25 cellular contexts compared by ENCODE assay signal in genomic region chr7:106015586-106016218, GRCh38. TPM values are rescaled to one million over a fixed set of nuclear protein-coding genes. Genes with fewer than 3 reads are reported as not detected.
A peak's percentile ranks its signal among the peaks of the same experiment; 100 is the strongest.
DNase-seq lines count a peak whose midpoint lies in the region; ATAC-seq, FAIRE-seq and TF ChIP-seq lines count a peak whose summit lies in the region.
"Had no signal": no experiment of that assay in that cellular context is flagged by ENCODE, and none has a peak within 500 bp of the region (broad histone marks: within the 10 kb centered on the region; RNA-seq: fewer than 3 reads in every experiment).

No MANE protein-coding gene starts in this region.

- H3K4me3 ChIP-seq in H1 (ENCODE audit: extremely low read depth in 1 of 4, insufficient read depth in 2 of 4, low read depth in 3 of 4, low read length in 4 of 4) (no peak overlapping the region), neural progenitor cell (no peak overlapping the region)
- H3K4me3 ChIP-seq: BLaER1, lung, skin epidermis, upper lobe of right lung had no signal

- no peak overlapping the region for H3K4ac ChIP-seq in H1 (replicated peaks; ENCODE audit: insufficient read length, low read depth, low read length)

- H3K4me1 ChIP-seq in H1 (replicated peaks in 1 of 4; ENCODE audit: control insufficient read depth in 3 of 4, insufficient read depth in 4 of 4, low read length in 3 of 4): peaks cover 3 to 16% (median 8%) of the 10 kb centered on the region in 4 experiments; a peak in 5 of 7 replicates
- H3K4me1 ChIP-seq in neural progenitor cell: peaks cover 10% of the 10 kb centered on the region

- H3K27ac ChIP-seq in H1 (ENCODE audit: low read depth, low read length) (no peak overlapping the region), neural progenitor cell (no peak overlapping the region)
- H3K27ac ChIP-seq: BLaER1, skin epidermis, upper lobe of right lung had no signal

- H4K20me1 ChIP-seq in H1 (replicated peaks in 1 of 2; ENCODE audit: control insufficient read depth in 1 of 2, insufficient read depth in 2 of 2, low read length in 2 of 2): no peaks in the 10 kb centered on the region
- no peaks in the 10 kb centered on the region for H4K20me1 ChIP-seq in neural progenitor cell (ENCODE audit: low read depth)

- H3K4me3 Mint-ChIP-seq in neural progenitor cell: no peak overlapping the region
- H3K4me3 Mint-ChIP-seq: activated CD4-positive, alpha-beta memory T cell treated with anti-CD3 and anti-CD28 coated beads for 36 hours had no signal

- H2AFZ ChIP-seq in H1 (ENCODE audit: low read length) (0 out of 2 replicates have a peak overlapping the region, but pooled peaks have one; percentile 52), neural progenitor cell (replicated peaks) (peak overlapping the region; percentile 10)

- no peak overlapping the region for H4K8ac ChIP-seq in H1 (ENCODE audit: extremely low read depth, insufficient read depth, low read length)

- peaks cover 3% of the 10 kb centered on the region for H3K27me3 Mint-ChIP-seq in neural progenitor cell (ENCODE audit: insufficient read depth, low read depth)
- H3K27me3 Mint-ChIP-seq: activated CD4-positive, alpha-beta memory T cell treated with anti-CD3 and anti-CD28 coated beads for 36 hours had no signal

- no peak overlapping the region for H2BK120ac ChIP-seq in H1 (replicated peaks; ENCODE audit: low read depth, low read length)

- H4K5ac ChIP-seq in H1 (ENCODE audit: insufficient read length, low read depth, low read length): no peak overlapping the region

- no peak overlapping the region for H3K27ac Mint-ChIP-seq in neural progenitor cell
- H3K27ac Mint-ChIP-seq: activated CD4-positive, alpha-beta memory T cell treated with anti-CD3 and anti-CD28 coated beads for 36 hours had no signal

- FAIRE-seq in H1 (lab: Jason Lieb, UNC): no peak
- FAIRE-seq: GM19239 had no signal

- TF ChIP-seq RAD21 in H1 (IDR thresholded peaks at IDR 0.05 in 1 of 2, conservative IDR thresholded peaks at IDR 0.05 in 1 of 2; ENCODE audit: low read depth in 2 of 2, low read length in 2 of 2): no peak

- H2BK15ac ChIP-seq in H1 (ENCODE audit: low read length): no peak overlapping the region

- no peak overlapping the region for H2BK12ac ChIP-seq in H1 (ENCODE audit: low read depth, low read length)

- H3K9ac ChIP-seq in H1 (replicated peaks in 1 of 4; ENCODE audit: extremely low read depth in 1 of 4, low read depth in 3 of 4, low read length in 3 of 4) (no peak overlapping the region), neural progenitor cell (no peak overlapping the region)
- H3K9ac ChIP-seq: BLaER1 had no signal

- 80% methylated on average over 9 of the region's 9 CpGs; no CpG with 5 or more reads in 1 of the 2 experiments for WGBS in H1 (ENCODE audit: extremely low coverage in 1 of 2, insufficient coverage in 1 of 2, insufficient read length in 1 of 2, insufficient replicate concordance in 2 of 2, low coverage in 1 of 2, low lambda C conversion rate in 2 of 2, missing lambda C conversion rate in 1 of 2), 2 experiments

- POLR2A ChIA-PET in H1 (lab: Charles Lee; ENCODE audit: partially characterized antibody): no interaction called here

- no peak for TF ChIP-seq POLR2A in H1 (IDR thresholded peaks at IDR 0.05; ENCODE audit: control extremely low read depth in 1 of 2, low read depth in 2 of 2, low read length in 2 of 2)

- H3K36me3 ChIP-seq in H1 (ENCODE audit: control insufficient read depth in 2 of 4, insufficient read depth in 4 of 4, low read length in 3 of 4): no peaks in the 10 kb centered on the region; a peak in 1 of 8 replicates
- no peaks in the 10 kb centered on the region for H3K36me3 ChIP-seq in neural progenitor cell
- H3K36me3 ChIP-seq: BLaER1, upper lobe of right lung had no signal

- H3K14ac ChIP-seq in H1 (ENCODE audit: insufficient read length): no peak overlapping the region

- H3K9me3 ChIP-seq in H1 (ENCODE audit: insufficient read depth in 2 of 2, low read depth in 1 of 2, low read length in 1 of 2): no peaks in the 10 kb centered on the region
- H3K9me3 ChIP-seq in neural progenitor cell (ENCODE audit: low read depth): no peaks in the 10 kb centered on the region
- H3K9me3 ChIP-seq: BLaER1, upper lobe of right lung had no signal

- H4K91ac ChIP-seq in H1 (replicated peaks; ENCODE audit: insufficient read length, low read length): no peak overlapping the region

- H3K23me2 ChIP-seq in H1 (ENCODE audit: low read depth, low read length): no peaks in the 10 kb centered on the region

- no peak for ATAC-seq in GM18517 (IDR thresholded peaks at IDR 0.05; ENCODE audit: unreplicated experiment)
- ATAC-seq: Right ventricle myocardium inferior, upper lobe of right lung had no signal

- H3K79me1 ChIP-seq in H1 (ENCODE audit: low read depth, low read length): no peaks in the 10 kb centered on the region

- H3K23ac ChIP-seq in H1 (ENCODE audit: insufficient read length): no peak overlapping the region

- no peak overlapping the region for H3K18ac ChIP-seq in H1 (ENCODE audit: extremely low read depth, low read length)

- H2BK20ac ChIP-seq in H1 (ENCODE audit: low read length): no peak overlapping the region

- no peaks in the 10 kb centered on the region for H3K36me3 Mint-ChIP-seq in neural progenitor cell
- H3K36me3 Mint-ChIP-seq: activated CD4-positive, alpha-beta memory T cell treated with anti-CD3 and anti-CD28 coated beads for 36 hours had no signal

- H3K79me2 ChIP-seq in H1 (ENCODE audit: control insufficient read depth in 1 of 2, insufficient read depth in 2 of 2, low read length in 2 of 2) (no peaks in the 10 kb centered on the region), neural progenitor cell (ENCODE audit: low read depth) (no peaks in the 10 kb centered on the region)

- peaks cover under 1% of the 10 kb centered on the region for H3F3A ChIP-seq in neural progenitor cell (ENCODE audit: low read depth)

- H3K4me1 Mint-ChIP-seq in neural progenitor cell: peaks cover 35% of the 10 kb centered on the region

- H2AK5ac ChIP-seq in H1 (ENCODE audit: low read depth, low read length): no peak overlapping the region

- DNase-seq in DMS 273 (lab: John Stamatoyannopoulos, UW; ENCODE audit: unreplicated experiment) (peak; percentile 85), NCI-H446 (lab: John Stamatoyannopoulos, UW) (peak; percentile 42 to 75), H1 (ENCODE audit: low read depth in 1 of 2, low spot score in 2 of 2) (no peak), neural progenitor cell (ENCODE audit: low spot score) (no peak), D341Med (ENCODE audit: low spot score) (no peak), NCI-H526 (lab: John Stamatoyannopoulos, UW) (no peak)
- no peak for DNase-seq in activated naive CD4-positive, alpha-beta T cell (lab: John Stamatoyannopoulos, UW)
- DNase-seq: activated CD4-positive, alpha-beta memory T cell treated with anti-CD3 and anti-CD28 coated beads for 36 hours; activated gamma-delta T cell; COR-L47; cortex of kidney; EL; HCEC 1CT; Karpas-422; NCI-H187; NCI-H774; stimulated activated CD4-positive, alpha-beta T cell treated with anti-CD3 and anti-CD28 coated beads, Interleukin-1b, Interleukin-23, amount 100 ng/mL, for 48 hours; T1000; upper lobe of right lung had no signal

- no peaks in the 10 kb centered on the region for H3K27me3 ChIP-seq in H1 (replicated peaks in 1 of 4; ENCODE audit: control insufficient read depth in 3 of 4, extremely low read depth in 1 of 4, insufficient read depth in 3 of 4, low read length in 3 of 4)
- H3K27me3 ChIP-seq in neural progenitor cell: no peaks in the 10 kb centered on the region
- H3K27me3 ChIP-seq: upper lobe of right lung had no signal

- H2BK5ac ChIP-seq in H1 (ENCODE audit: low read depth, low read length): no peak overlapping the region

- no peak overlapping the region for H3K4me2 ChIP-seq in H1 (ENCODE audit: insufficient read depth in 1 of 2, low read depth in 2 of 2, low read length in 2 of 2)
- no peak overlapping the region for H3K4me2 ChIP-seq in neural progenitor cell
- H3K4me2 ChIP-seq: BLaER1 had no signal

- TF ChIP-seq EP300 in H1 (IDR thresholded peaks at IDR 0.05; ENCODE audit: borderline replicate concordance in 1 of 2, low read depth in 2 of 2, low read length in 2 of 2): no peak

- no peaks in the 10 kb centered on the region for H3K9me3 Mint-ChIP-seq in neural progenitor cell
- H3K9me3 Mint-ChIP-seq: activated CD4-positive, alpha-beta memory T cell treated with anti-CD3 and anti-CD28 coated beads for 36 hours had no signal

- H3K56ac ChIP-seq in H1 (replicated peaks; ENCODE audit: insufficient read length, low read depth, low read length): no peak overlapping the region

- no peak for TF ChIP-seq CTCF in H1 (IDR thresholded peaks at IDR 0.05; ENCODE audit: control extremely low read depth in 1 of 3, insufficient read depth in 1 of 3, low read depth in 1 of 3, low read length in 3 of 3)
- no peak for TF ChIP-seq CTCF in neural progenitor cell (IDR thresholded peaks at IDR 0.05)

- CTCF ChIA-PET in H1 (lab: Charles Lee; ENCODE audit: partially characterized antibody): interaction anchor here (0.6 to 6.9 kb wide), 15 partner anchors 12 to 1501 kb away, joined by 3 to 68 read pairs (median 4); no protein-coding TSS in a partner anchor

TF ChIP-seq in H1, 55 proteins besides CTCF, POLR2A, EP300 and RAD21 (continues in another document):
- TF ChIP-seq GABPA (IDR thresholded peaks at IDR 0.05; ENCODE audit: borderline replicate concordance, insufficient read depth, low read length): no peak
- no peak for TF ChIP-seq SP2 (IDR thresholded peaks at IDR 0.05; ENCODE audit: low read length)
- no peak for TF ChIP-seq JUND (IDR thresholded peaks at IDR 0.05; ENCODE audit: low read length)
- TF ChIP-seq HDAC6 (IDR thresholded peaks at IDR 0.05; ENCODE audit: low read depth, low read length): no peak
- no peak for TF ChIP-seq SP1 (IDR thresholded peaks at IDR 0.05; ENCODE audit: low read depth, low read length)
- no peak for TF ChIP-seq CBX8 (IDR thresholded peaks at IDR 0.05; ENCODE audit: borderline replicate concordance, low read depth, low read length)

RNA-seq across cellular contexts. Expression of gene CDHR3, which starts 52.6 kb away (rescaled TPM):
- total RNA-seq in H1 (2021; fragmentation: NEBNext Ultra II Directional; extraction: Animal tissue kit (Norgen Biotek cat#: 25700)): 5.9 and 6.4 TPM in 2 replicates
- 6.8 and 8.0 TPM in 2 replicates for polyA plus RNA-seq in H1 (2011; rRNA removed)
- 7.8 TPM for polyA plus RNA-seq in H1 (2011; cell fraction: cytosol; rRNA removed)
- 16.2 TPM for polyA plus RNA-seq in H1 (2011; cell fraction: nucleus; rRNA removed)
- 6.7 to 8.7 TPM (median 8.4 TPM) in 4 replicates for polyA plus RNA-seq in H1 (2012, experiment 1 of 2)
- 2.2 TPM for polyA plus RNA-seq in H1 (2012, experiment 2 of 2)
- 4.2 TPM for polyA plus RNA-seq in H1 (2013, experiment 1 of 2)
- 5.1 TPM for polyA plus RNA-seq in H1 (2013, experiment 2 of 2)
- 7.2 and 13.7 TPM in 2 replicates for polyA minus RNA-seq in H1 (2011; rRNA and poly(A)+ RNA removed)
- 5.9 TPM for polyA minus RNA-seq in H1 (2011; cell fraction: cytosol; rRNA and poly(A)+ RNA removed)
- polyA minus RNA-seq in H1 (2011; cell fraction: nucleus; rRNA and poly(A)+ RNA removed): 24.5 TPM
- total RNA-seq in neural progenitor cell (ENCODE audit: low replicate concordance): 1.4 and 3.7 TPM in 2 replicates

Comparison
In these comparisons a context has a peak if more than half of its experiments do, and no peak if none do; other contexts are left out.
1. DNase-seq: peak in DMS 273 (single experiment) and NCI-H446 (2 of 2); none in H1 (0 of 2), neural progenitor cell (single experiment), activated naive CD4-positive, alpha-beta T cell (0 of 4), D341Med (single experiment) and NCI-H526 (0 of 2).